ENCODE assay signal across 8 cellular contexts in genomic region chr6:30060982-30061765, GRCh38. TPM values are rescaled to one million over a fixed set of nuclear protein-coding genes. Genes with fewer than 3 reads are reported as not detected.
DNase-seq lines count a peak whose midpoint lies in the region; ATAC-seq, FAIRE-seq and TF ChIP-seq lines count a peak whose summit lies in the region.

Gene POLR1H, plus strand, starts transcription at chr6:30061265. Its CDS starts 260 bp downstream, at chr6:30061525.

- no peaks in the 10 kb centered on the region for H3F3A ChIP-seq in PC-3 (ENCODE audit: low read length, unreplicated experiment)

- DNase-seq in D721Med (ENCODE audit: insufficient read length, low spot score) (peak; percentile 75), PC-3 (peak; percentile 99), activated T-cell treated with anti-CD3 and anti-CD28 coated beads for 48 hours (ENCODE audit: low read depth) (peak; percentile 81), epithelial cell of esophagus (ENCODE audit: low read depth) (peak; percentile 97), mucosa of descending colon (peak; percentile 93 to 96 (median 95))
- DNase-seq in stimulated activated CD8-positive, alpha-beta memory T cell treated with anti-CD3 and anti-CD28 coated beads, Interleukin-4, amount 100 ng/mL, for 24 hours (ENCODE audit: low read depth), result peak; percentile 73

- FAIRE-seq in D721Med (lab: Jason Lieb, UNC), result peak; percentile 6

- H3K4me2 ChIP-seq in PC-3 (ENCODE audit: low read length), result peak within 1 kb of the TSS; percentile 91

- ATAC-seq in GM21528 (IDR thresholded peaks at IDR 0.05; ENCODE audit: low FRiP score, unreplicated experiment), result peak; percentile 82
- ATAC-seq in PC-3, result peak; percentile 96
- ATAC-seq in mucosa of descending colon, result peak; percentile 98

- H2AFZ ChIP-seq in PC-3 (ENCODE audit: low read length), result peak within 1 kb of the TSS; percentile 92

- CTCF ChIA-PET in PC-3 (lab: Charles Lee), result interaction anchor here (0.8 kb wide), 1 partner anchor 41 kb away, joined by 3 read pairs; no protein-coding TSS in a partner anchor

- H3K36me3 ChIP-seq in PC-3 (ENCODE audit: low read depth, low read length), result 0 out of 2 replicates have a peak, but pooled peaks cover 5% of the 10 kb centered on the region
- no peaks in the 10 kb centered on the region for H3K36me3 ChIP-seq in mucosa of descending colon (ENCODE audit: low read depth)

- TF ChIP-seq RAD21 in Ishikawa (IDR thresholded peaks at IDR 0.05; ENCODE audit: low read depth), result no peak

- H3K9me3 ChIP-seq in PC-3 (ENCODE audit: low read length), result no peaks in the 10 kb centered on the region
- H3K9me3 ChIP-seq in mucosa of descending colon, result no peaks in the 10 kb centered on the region

- peaks cover 25% of the 10 kb centered on the region for H3K4me1 ChIP-seq in PC-3 (ENCODE audit: insufficient read depth, low read length)
- H3K4me1 ChIP-seq in mucosa of descending colon (ENCODE audit: low read depth), result peaks cover 12% of the 10 kb centered on the region

- intact Hi-C loops in PC-3 (cut with micrococcal nuclease) (loop anchor here (2.0 kb wide), 1 partner anchor 118 kb away; the partner anchor contains the start of gene HLA-A), mucosa of descending colon (cut with DNase I, micrococcal nuclease) (no loop called here)

- TF ChIP-seq EP300 in Ishikawa (IDR thresholded peaks at IDR 0.05; ENCODE audit: borderline replicate concordance), result no peak

- no peak for TF ChIP-seq CTCF in D721Med (IDR thresholded peaks at IDR 0.05; ENCODE audit: insufficient read depth, missing control alignments)
- no peak for TF ChIP-seq CTCF in PC-3 (conservative IDR thresholded peaks at IDR 0.05; ENCODE audit: low read depth, low read length)
- no peak for TF ChIP-seq CTCF in epithelial cell of esophagus (IDR thresholded peaks at IDR 0.05; ENCODE audit: insufficient read depth, low read depth, low read length, missing control alignments)
- no peak for TF ChIP-seq CTCF in mucosa of descending colon (IDR thresholded peaks at IDR 0.05)

- peaks cover 43% of the 10 kb centered on the region for H3K79me2 ChIP-seq in PC-3 (ENCODE audit: low read length)

- no peaks in the 10 kb centered on the region for H3K27me3 ChIP-seq in PC-3 (ENCODE audit: low read length)

- peak within 1 kb of the TSS; percentile 46 for H3K27ac ChIP-seq in PC-3 (ENCODE audit: low read length)

- H3K9ac ChIP-seq in PC-3 (ENCODE audit: low read length), result peak within 1 kb of the TSS; percentile 91

- no peaks in the 10 kb centered on the region for H3K9me2 ChIP-seq in PC-3 (replicated peaks; ENCODE audit: low read length)

- H4K20me1 ChIP-seq in PC-3 (ENCODE audit: low read length), result no peaks in the 10 kb centered on the region

- H3K4me3 ChIP-seq in PC-3 (ENCODE audit: low read length), result peak within 1 kb of the TSS; percentile 96
- H3K4me3 ChIP-seq in epithelial cell of esophagus (ENCODE audit: low read length), result peak within 1 kb of the TSS; percentile 99
- H3K4me3 ChIP-seq in mucosa of descending colon, result peak within 1 kb of the TSS; percentile 48

- POLR2A ChIA-PET in PC-3 (lab: Charles Lee; ENCODE audit: unreplicated experiment), result interaction anchor here (0.6 to 1.0 kb wide), 3 partner anchors 33 to 395 kb away, joined by 4 to 8 read pairs (median 5); no protein-coding TSS in a partner anchor

- BruUV-seq in PC-3 (replicated peaks; lab: Mats Ljungman, UMichigan), result TSS peak; percentile 78

TF ChIP-seq in Ishikawa, 13 proteins besides CTCF, POLR2A, EP300 and RAD21:
- no peak; the same call in 1 of the 2 replicates for TF ChIP-seq MAX (IDR thresholded peaks at IDR 0.05)
- peak; percentile 28; the same call in 1 of the 2 replicates for TF ChIP-seq NFIC (IDR thresholded peaks at IDR 0.05)
- TF ChIP-seq, protein P1, sequence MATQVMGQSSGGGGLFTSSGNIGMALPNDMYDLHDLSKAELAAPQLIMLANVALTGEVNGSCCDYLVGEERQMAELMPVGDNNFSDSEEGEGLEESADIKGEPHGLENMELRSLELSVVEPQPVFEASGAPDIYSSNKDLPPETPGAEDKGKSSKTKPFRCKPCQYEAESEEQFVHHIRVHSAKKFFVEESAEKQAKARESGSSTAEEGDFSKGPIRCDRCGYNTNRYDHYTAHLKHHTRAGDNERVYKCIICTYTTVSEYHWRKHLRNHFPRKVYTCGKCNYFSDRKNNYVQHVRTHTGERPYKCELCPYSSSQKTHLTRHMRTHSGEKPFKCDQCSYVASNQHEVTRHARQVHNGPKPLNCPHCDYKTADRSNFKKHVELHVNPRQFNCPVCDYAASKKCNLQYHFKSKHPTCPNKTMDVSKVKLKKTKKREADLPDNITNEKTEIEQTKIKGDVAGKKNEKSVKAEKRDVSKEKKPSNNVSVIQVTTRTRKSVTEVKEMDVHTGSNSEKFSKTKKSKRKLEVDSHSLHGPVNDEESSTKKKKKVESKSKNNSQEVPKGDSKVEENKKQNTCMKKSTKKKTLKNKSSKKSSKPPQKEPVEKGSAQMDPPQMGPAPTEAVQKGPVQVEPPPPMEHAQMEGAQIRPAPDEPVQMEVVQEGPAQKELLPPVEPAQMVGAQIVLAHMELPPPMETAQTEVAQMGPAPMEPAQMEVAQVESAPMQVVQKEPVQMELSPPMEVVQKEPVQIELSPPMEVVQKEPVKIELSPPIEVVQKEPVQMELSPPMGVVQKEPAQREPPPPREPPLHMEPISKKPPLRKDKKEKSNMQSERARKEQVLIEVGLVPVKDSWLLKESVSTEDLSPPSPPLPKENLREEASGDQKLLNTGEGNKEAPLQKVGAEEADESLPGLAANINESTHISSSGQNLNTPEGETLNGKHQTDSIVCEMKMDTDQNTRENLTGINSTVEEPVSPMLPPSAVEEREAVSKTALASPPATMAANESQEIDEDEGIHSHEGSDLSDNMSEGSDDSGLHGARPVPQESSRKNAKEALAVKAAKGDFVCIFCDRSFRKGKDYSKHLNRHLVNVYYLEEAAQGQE (IDR thresholded peaks at IDR 0.05; ENCODE audit: low read depth), result no peak
- TF ChIP-seq, protein P2, sequence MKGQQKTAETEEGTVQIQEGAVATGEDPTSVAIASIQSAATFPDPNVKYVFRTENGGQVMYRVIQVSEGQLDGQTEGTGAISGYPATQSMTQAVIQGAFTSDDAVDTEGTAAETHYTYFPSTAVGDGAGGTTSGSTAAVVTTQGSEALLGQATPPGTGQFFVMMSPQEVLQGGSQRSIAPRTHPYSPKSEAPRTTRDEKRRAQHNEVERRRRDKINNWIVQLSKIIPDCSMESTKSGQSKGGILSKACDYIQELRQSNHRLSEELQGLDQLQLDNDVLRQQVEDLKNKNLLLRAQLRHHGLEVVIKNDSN (IDR thresholded peaks at IDR 0.05), result 0 out of 2 replicates have a peak, but pooled peaks have one; percentile 1
- TF ChIP-seq CREB1 (IDR thresholded peaks at IDR 0.05; ENCODE audit: low read depth), result peak; percentile 94
- TF ChIP-seq ZBTB7A (IDR thresholded peaks at IDR 0.05; ENCODE audit: low read depth), result no peak
- 0 out of 2 replicates have a peak, but pooled peaks have one; percentile 22 for TF ChIP-seq FOXM1 (IDR thresholded peaks at IDR 0.05; ENCODE audit: borderline replicate concordance, low read depth)
- no peak; the same call in 1 of the 2 replicates for TF ChIP-seq EGR1 (IDR thresholded peaks at IDR 0.05)
- no peak; the same call in none of the 2 replicates for TF ChIP-seq TCF12 (IDR thresholded peaks at IDR 0.05; ENCODE audit: low read depth)
- peak; percentile 89 for TF ChIP-seq TAF1 (IDR thresholded peaks at IDR 0.05; ENCODE audit: low read depth)
- TF ChIP-seq CEBPB (IDR thresholded peaks at IDR 0.05), result no peak
- peak; percentile 79; the same call in 1 of the 2 replicates for TF ChIP-seq YY1 (IDR thresholded peaks at IDR 0.05; ENCODE audit: low read depth)
- TF ChIP-seq TEAD4 (IDR thresholded peaks at IDR 0.05), result peak; percentile 30; the same call in 1 of the 2 replicates

RNA-seq across cellular contexts. Expression of gene POLR1H, which starts in this region (rescaled TPM):
- 26.3 and 40.0 TPM in 2 replicates for total RNA-seq in PC-3 (2014; rRNA removed)
- total RNA-seq in mucosa of descending colon, result 10 to 100 TPM; 22.4 to 31.7 (median 23.0) TPM

Comparison
In these comparisons a context has a peak if more than half of its experiments do, and no peak if none do; other contexts are left out.
1. Peak in every context shown above with its lines: DNase-seq, ATAC-seq, H3K4me3 ChIP-seq and H3K27ac ChIP-seq.
2. H3K4me3 ChIP-seq: peak in every context shown above with its lines; median percentile 99 in epithelial cell of esophagus; 96 in PC-3; 48 in mucosa of descending colon.